ENCODE assay signal across 28 cellular contexts in the genomic region with DNA sequence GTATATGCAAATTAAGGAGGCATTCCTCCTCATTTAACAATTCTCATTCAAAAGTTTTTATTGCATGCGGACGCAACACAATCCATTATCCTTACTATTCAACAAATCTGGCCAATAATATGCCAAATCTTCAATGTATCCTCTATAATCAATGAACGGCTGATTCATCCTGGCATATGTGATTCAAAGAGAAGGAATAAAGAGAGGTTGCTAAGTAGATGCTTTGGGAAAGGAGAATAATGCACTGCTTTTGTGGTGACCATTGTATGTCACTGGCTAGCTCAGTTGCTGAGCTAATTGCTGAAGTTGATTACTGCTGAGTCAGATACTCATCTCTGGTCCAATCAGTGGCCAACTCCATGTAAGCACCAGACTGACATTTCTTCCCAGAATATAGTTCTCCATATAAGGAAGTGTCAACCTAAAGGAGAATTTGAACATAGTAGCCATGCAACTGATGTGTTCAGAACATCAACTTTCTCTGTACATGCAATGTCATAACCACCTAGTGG.
"Had no signal": no experiment of that assay in that cellular context is flagged by ENCODE, and none has a peak within 500 bp of the region (broad histone marks: within the 10 kb centered on the region; RNA-seq: fewer than 3 reads in every experiment).

No MANE protein-coding gene starts in this region.

- H3K27ac Mint-ChIP-seq: activated CD8-positive, alpha-beta T cell treated with anti-CD3 and anti-CD28 coated beads, Interleukin-2, amount 10 ng/mL, durations not matched to agents 7 days and 5 days; activated naive CD4-positive, alpha-beta T cell treated with anti-CD3 and anti-CD28 coated beads, Interleukin-2, amount 10 ng/mL, durations not matched to agents 7 days and 5 days; activated naive CD8-positive, alpha-beta T cell treated with anti-CD3 and anti-CD28 coated beads, Interleukin-2, amount 10 ng/mL, durations not matched to agents 7 days and 5 days; activated T-helper 2 cell treated with anti-CD3 and anti-CD28 coated beads, Interferon-gamma antibody, Interleukin-2, Interleukin-4, amounts not matched to agents 10 μg/mL and 5 μg/mL and 100 μg/mL, durations not matched to agents 14 hours and 24 hours and 36 hours; T-helper 2 cell treated with Interferon-gamma antibody and Interleukin-4, amounts not matched to agents 5 μg/mL and 100 μg/mL, for 36 hours had no signal

- H3K27ac ChIP-seq: adrenal gland, breast epithelium, KMS-11, Peyer's patch, RWPE1, SJCRH30 had no signal

- H3K4me3 ChIP-seq: adrenal gland, breast epithelium, Peyer's patch, SJCRH30 had no signal

- H3K27me3 Mint-ChIP-seq: activated naive CD4-positive, alpha-beta T cell treated with anti-CD3 and anti-CD28 coated beads, Interleukin-2, amount 10 ng/mL, durations not matched to agents 7 days and 5 days; activated naive CD8-positive, alpha-beta T cell treated with anti-CD3 and anti-CD28 coated beads, Interleukin-2, amount 10 ng/mL, durations not matched to agents 7 days and 5 days had no signal

- H3K9me3 ChIP-seq: adrenal gland, Peyer's patch had no signal

- H3K9me3 Mint-ChIP-seq: activated naive CD4-positive, alpha-beta T cell treated with anti-CD3 and anti-CD28 coated beads, Interleukin-2, amount 10 ng/mL, durations not matched to agents 7 days and 5 days; activated T-helper 2 cell treated with anti-CD3 and anti-CD28 coated beads, Interferon-gamma antibody, Interleukin-2, Interleukin-4, amounts not matched to agents 10 μg/mL and 5 μg/mL and 100 μg/mL, durations not matched to agents 14 hours and 24 hours and 36 hours; T-helper 2 cell treated with Interferon-gamma antibody and Interleukin-4, amounts not matched to agents 5 μg/mL and 100 μg/mL, for 36 hours had no signal

- H3K4me3 Mint-ChIP-seq: activated CD8-positive, alpha-beta T cell treated with anti-CD3 and anti-CD28 coated beads, Interleukin-2, amount 10 ng/mL, durations not matched to agents 7 days and 5 days; activated naive CD4-positive, alpha-beta T cell treated with anti-CD3 and anti-CD28 coated beads, Interleukin-2, amount 10 ng/mL, durations not matched to agents 7 days and 5 days; activated naive CD8-positive, alpha-beta T cell treated with anti-CD3 and anti-CD28 coated beads, Interleukin-2, amount 10 ng/mL, durations not matched to agents 7 days and 5 days; T-helper 2 cell treated with Interferon-gamma antibody and Interleukin-4, amounts not matched to agents 5 μg/mL and 100 μg/mL, for 36 hours had no signal

- H3K9ac ChIP-seq: KMS-11 had no signal

- H3K4me1 Mint-ChIP-seq: activated naive CD4-positive, alpha-beta T cell treated with anti-CD3 and anti-CD28 coated beads, Interleukin-2, amount 10 ng/mL, durations not matched to agents 7 days and 5 days; activated naive CD8-positive, alpha-beta T cell treated with anti-CD3 and anti-CD28 coated beads, Interleukin-2, amount 10 ng/mL, durations not matched to agents 7 days and 5 days had no signal

- H3K36me3 Mint-ChIP-seq: activated naive CD4-positive, alpha-beta T cell treated with anti-CD3 and anti-CD28 coated beads, Interleukin-2, amount 10 ng/mL, durations not matched to agents 7 days and 5 days; activated naive CD8-positive, alpha-beta T cell treated with anti-CD3 and anti-CD28 coated beads, Interleukin-2, amount 10 ng/mL, durations not matched to agents 7 days and 5 days had no signal

- H3K27me3 ChIP-seq: adrenal gland, breast epithelium, Peyer's patch, SJCRH30 had no signal

- DNase-seq: activated CD4-positive, alpha-beta T cell treated with anti-CD3 and anti-CD28 coated beads for 48 hours; activated CD4-positive, alpha-beta T cell treated with anti-CD3 and anti-CD28 coated beads, Interleukin-2, amount 50 U/mL, for 4 hours; activated CD4-positive, CD25-positive, alpha-beta regulatory T cell treated with anti-CD3 and anti-CD28 coated beads, Interleukin-2, amount 50 U/mL, for 72 hours; activated CD8-positive, alpha-beta T cell treated with anti-CD3 and anti-CD28 coated beads, Interleukin-2, amount 10 ng/mL, durations not matched to agents 7 days and 5 days; activated gamma-delta T cell treated with Interleukin-2 at 50 U/mL for 16 hours; activated naive CD4-positive, alpha-beta T cell treated with anti-CD3 and anti-CD28 coated beads, Interleukin-2, amount 10 ng/mL, durations not matched to agents 7 days and 5 days; activated naive CD8-positive, alpha-beta T cell treated with anti-CD3 and anti-CD28 coated beads, Interleukin-2, amount 10 ng/mL, durations not matched to agents 7 days and 5 days; activated T-cell treated with anti-CD3 and anti-CD28 coated beads, Interleukin-2, amount 50 U/mL, for 48 hours; adrenal gland; caudate nucleus; NCI-H1105; NCI-H1436; NCI-H1694 treated with DMSO at 0.1 percent for 48 hours; NCI-H2029 treated with DMSO at 0.1 percent for 48 hours; NCI-H345; NCI-H510A treated with DMSO at 0.1 percent for 48 hours; NCI-H69; NK-92 treated with Interleukin-12 subunit alpha and Interleukin-12 subunit beta, amount 100 ng/mL, for 24 hours; Peyer's patch; Right ventricle myocardium superior; SJCRH30; SW 1271 had no signal

- H3K4me2 ChIP-seq: KMS-11 had no signal

- H3K4me1 ChIP-seq: adrenal gland, breast epithelium, Peyer's patch, SJCRH30 had no signal

- ATAC-seq: activated CD8-positive, alpha-beta T cell treated with anti-CD3 and anti-CD28 coated beads, Interleukin-2, amount 10 ng/mL, durations not matched to agents 7 days and 5 days; SK-N-SH treated with all-trans-retinoic acid at 6 μM for 48 hours had no signal

- H3K36me3 ChIP-seq: adrenal gland, breast epithelium, Peyer's patch, SJCRH30 had no signal
